ENCODE assay signal across 1 cellular context in genomic region chr6:97282726-97283617, GRCh38.
TF ChIP-seq lines count a peak whose summit lies in the region.

Gene MMS22L (minus strand): TSS chr6:97283216. CDS start chr6:97282477, 739 bp downstream.

TF ChIP-seq in HepG2, 621 proteins besides CTCF, POLR2A, EP300 and RAD21 (continued from another document and continues in another):
- TF ChIP-seq ATF7 (IDR thresholded peaks at IDR 0.05) (no peak), ATF7 (CRISPR knock-in tag; IDR thresholded peaks at IDR 0.05) (no peak), KDM5A (IDR thresholded peaks at IDR 0.05; ENCODE audit: borderline replicate concordance, low read length) (peak; percentile 85), ZNF280D (CRISPR knock-in tag; IDR thresholded peaks at IDR 0.05) (no peak), KMT2B (CRISPR knock-in tag; IDR thresholded peaks at IDR 0.05) (peak; percentile 97), ZBTB21 (CRISPR knock-in tag; IDR thresholded peaks at IDR 0.05) (no peak), ETV5 (CRISPR knock-in tag; IDR thresholded peaks at IDR 0.05; ENCODE audit: borderline replicate concordance) (no peak), GFI1 (CRISPR knock-in tag; IDR thresholded peaks at IDR 0.05; ENCODE audit: borderline replicate concordance) (peak; percentile 21; the same call in 1 of the 2 replicates), ZKSCAN8 (CRISPR knock-in tag; IDR thresholded peaks at IDR 0.05; ENCODE audit: borderline replicate concordance) (no peak; the same call in 1 of the 2 replicates), DBP (CRISPR knock-in tag; IDR thresholded peaks at IDR 0.05; ENCODE audit: not compliant biosample characterization) (no peak), JUND (CRISPR knock-in tag; IDR thresholded peaks at IDR 0.05) (no peak), NFRKB (IDR thresholded peaks at IDR 0.05) (no peak), ZSCAN22 (CRISPR knock-in tag; IDR thresholded peaks at IDR 0.05) (no peak), PRPF4 (IDR thresholded peaks at IDR 0.05; ENCODE audit: low read depth, low read length, poor library complexity, severe bottlenecking) (no peak), ZNF589 (CRISPR knock-in tag; conservative IDR thresholded peaks at IDR 0.05) (no peak), ZNF891 (CRISPR knock-in tag; IDR thresholded peaks at IDR 0.05) (no peak; the same call in 1 of the 2 replicates), ZNF576 (CRISPR knock-in tag; IDR thresholded peaks at IDR 0.05) (no peak), GATAD2A (CRISPR knock-in tag; IDR thresholded peaks at IDR 0.05) (0 out of 2 replicates have a peak, but pooled peaks have one; percentile 21), TCF7L2 (IDR thresholded peaks at IDR 0.05; ENCODE audit: low read depth, low read length) (no peak), ZNF207 (IDR thresholded peaks at IDR 0.05; ENCODE audit: borderline replicate concordance) (no peak), SNAI1 (CRISPR knock-in tag; IDR thresholded peaks at IDR 0.05; ENCODE audit: borderline replicate concordance) (no peak; the same call in 1 of the 2 replicates), BATF2 (CRISPR knock-in tag; IDR thresholded peaks at IDR 0.05) (no peak), ZNF740 (CRISPR knock-in tag; IDR thresholded peaks at IDR 0.05) (no peak), HNF1A (IDR thresholded peaks at IDR 0.05; ENCODE audit: low read depth) (no peak), HNF1A (CRISPR knock-in tag; IDR thresholded peaks at IDR 0.05; ENCODE audit: borderline replicate concordance) (0 out of 2 replicates have a peak, but pooled peaks have one; percentile 44), GATA4 (IDR thresholded peaks at IDR 0.05; ENCODE audit: borderline replicate concordance, low read depth) (0 out of 2 replicates have a peak, but pooled peaks have one; percentile 29), RARG (CRISPR knock-in tag; IDR thresholded peaks at IDR 0.05; ENCODE audit: low read depth) (no peak), ZNF770 (CRISPR knock-in tag; IDR thresholded peaks at IDR 0.05) (no peak), ZMYM4 (CRISPR knock-in tag; IDR thresholded peaks at IDR 0.05) (peak; percentile 99), BCL6 (CRISPR knock-in tag; IDR thresholded peaks at IDR 0.05) (no peak)
- TF ChIP-seq, protein P1, sequence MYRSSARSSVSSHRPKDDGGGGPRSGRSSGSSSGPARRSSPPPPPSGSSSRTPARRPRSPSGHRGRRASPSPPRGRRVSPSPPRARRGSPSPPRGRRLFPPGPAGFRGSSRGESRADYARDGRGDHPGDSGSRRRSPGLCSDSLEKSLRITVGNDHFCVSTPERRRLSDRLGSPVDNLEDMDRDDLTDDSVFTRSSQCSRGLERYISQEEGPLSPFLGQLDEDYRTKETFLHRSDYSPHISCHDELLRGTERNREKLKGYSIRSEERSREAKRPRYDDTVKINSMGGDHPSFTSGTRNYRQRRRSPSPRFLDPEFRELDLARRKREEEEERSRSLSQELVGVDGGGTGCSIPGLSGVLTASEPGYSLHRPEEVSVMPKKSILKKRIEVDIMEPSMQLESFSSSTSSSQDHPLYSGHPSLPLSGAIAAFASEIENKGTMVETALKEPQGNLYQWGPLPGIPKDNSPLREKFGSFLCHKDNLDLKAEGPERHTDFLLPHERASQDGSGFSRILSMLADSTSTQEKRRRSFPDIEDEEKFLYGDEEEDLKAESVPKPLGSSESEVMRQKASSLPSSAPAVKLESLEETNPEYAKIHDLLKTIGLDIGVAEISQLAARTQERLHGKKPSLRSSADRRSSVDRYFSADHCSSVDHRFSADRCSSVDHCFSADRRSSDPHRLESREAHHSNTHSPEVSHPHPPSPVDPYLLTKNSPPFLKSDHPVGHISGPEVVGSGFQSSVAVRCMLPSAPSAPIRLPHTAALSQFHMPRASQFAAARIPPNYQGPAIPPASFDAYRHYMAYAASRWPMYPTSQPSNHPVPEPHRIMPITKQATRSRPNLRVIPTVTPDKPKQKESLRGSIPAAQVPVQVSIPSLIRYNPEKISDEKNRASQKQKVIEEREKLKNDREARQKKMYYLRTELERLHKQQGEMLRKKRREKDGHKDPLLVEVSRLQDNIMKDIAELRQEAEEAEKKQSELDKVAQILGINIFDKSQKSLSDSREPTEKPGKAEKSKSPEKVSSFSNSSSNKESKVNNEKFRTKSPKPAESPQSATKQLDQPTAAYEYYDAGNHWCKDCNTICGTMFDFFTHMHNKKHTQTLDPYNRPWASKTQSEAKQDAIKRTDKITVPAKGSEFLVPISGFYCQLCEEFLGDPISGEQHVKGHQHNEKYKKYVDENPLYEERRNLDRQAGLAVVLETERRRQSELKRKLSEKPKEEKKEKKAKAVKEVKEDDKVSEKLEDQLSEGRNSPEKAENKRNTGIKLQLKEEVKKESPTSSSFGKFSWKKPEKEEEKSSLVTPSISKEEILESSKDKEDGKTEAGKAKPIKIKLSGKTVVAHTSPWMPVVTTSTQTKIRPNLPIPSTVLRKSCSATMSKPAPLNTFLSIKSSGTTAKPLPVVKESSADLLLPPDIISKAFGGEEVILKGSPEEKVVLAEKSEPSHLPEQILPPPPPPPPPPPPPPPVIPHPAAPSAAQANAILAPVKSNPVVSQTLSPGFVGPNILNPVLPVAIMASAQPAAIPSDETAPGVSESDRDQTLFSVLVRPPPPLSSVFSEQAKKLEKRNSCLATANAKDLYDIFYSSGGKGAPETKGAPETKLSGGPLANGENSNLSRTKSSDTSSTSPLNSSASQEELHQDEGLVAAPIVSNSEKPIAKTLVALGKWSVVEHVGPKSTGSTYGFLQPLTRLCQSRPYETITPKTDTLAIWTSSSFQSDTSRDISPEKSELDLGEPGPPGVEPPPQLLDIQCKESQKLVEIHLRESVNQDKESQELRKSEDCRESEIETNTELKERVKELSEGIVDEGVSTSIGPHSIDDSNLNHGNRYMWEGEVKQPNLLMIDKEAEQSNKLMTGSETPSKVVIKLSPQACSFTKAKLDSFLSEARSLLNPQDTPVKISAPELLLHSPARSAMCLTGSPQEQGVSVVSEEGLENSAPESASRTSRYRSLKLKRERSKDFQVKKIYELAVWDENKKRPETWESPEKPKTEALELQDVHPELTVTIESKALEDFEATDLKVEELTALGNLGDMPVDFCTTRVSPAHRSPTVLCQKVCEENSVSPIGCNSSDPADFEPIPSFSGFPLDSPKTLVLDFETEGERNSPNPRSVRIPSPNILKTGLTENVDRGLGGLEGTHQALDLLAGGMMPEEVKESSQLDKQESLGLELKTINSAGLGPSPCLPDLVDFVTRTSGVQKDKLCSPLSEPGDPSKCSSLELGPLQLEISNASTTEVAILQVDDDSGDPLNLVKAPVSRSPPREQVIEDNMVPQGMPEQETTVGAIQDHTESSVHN (CRISPR knock-in tag; IDR thresholded peaks at IDR 0.05) = no peak
- TF ChIP-seq, protein P2, sequence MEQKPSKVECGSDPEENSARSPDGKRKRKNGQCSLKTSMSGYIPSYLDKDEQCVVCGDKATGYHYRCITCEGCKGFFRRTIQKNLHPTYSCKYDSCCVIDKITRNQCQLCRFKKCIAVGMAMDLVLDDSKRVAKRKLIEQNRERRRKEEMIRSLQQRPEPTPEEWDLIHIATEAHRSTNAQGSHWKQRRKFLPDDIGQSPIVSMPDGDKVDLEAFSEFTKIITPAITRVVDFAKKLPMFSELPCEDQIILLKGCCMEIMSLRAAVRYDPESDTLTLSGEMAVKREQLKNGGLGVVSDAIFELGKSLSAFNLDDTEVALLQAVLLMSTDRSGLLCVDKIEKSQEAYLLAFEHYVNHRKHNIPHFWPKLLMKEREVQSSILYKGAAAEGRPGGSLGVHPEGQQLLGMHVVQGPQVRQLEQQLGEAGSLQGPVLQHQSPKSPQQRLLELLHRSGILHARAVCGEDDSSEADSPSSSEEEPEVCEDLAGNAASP (CRISPR knock-in tag; IDR thresholded peaks at IDR 0.05; ENCODE audit: borderline replicate concordance) = peak; percentile 31; the same call in 1 of the 2 replicates
- TF ChIP-seq, protein P3, sequence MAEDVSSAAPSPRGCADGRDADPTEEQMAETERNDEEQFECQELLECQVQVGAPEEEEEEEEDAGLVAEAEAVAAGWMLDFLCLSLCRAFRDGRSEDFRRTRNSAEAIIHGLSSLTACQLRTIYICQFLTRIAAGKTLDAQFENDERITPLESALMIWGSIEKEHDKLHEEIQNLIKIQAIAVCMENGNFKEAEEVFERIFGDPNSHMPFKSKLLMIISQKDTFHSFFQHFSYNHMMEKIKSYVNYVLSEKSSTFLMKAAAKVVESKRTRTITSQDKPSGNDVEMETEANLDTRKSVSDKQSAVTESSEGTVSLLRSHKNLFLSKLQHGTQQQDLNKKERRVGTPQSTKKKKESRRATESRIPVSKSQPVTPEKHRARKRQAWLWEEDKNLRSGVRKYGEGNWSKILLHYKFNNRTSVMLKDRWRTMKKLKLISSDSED (CRISPR knock-in tag; IDR thresholded peaks at IDR 0.05) = no peak
- TF ChIP-seq, protein P4, sequence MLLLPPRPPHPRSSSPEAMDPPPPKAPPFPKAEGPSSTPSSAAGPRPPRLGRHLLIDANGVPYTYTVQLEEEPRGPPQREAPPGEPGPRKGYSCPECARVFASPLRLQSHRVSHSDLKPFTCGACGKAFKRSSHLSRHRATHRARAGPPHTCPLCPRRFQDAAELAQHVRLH (CRISPR knock-in tag; IDR thresholded peaks at IDR 0.05; ENCODE audit: borderline replicate concordance, low read depth) = 0 out of 2 replicates have a peak, but pooled peaks have one; percentile 23
